ENCODE assay signal across 1 cellular context in genomic region chr11:48001438-48002021, GRCh38.
TF ChIP-seq lines count a peak whose summit lies in the region.

No MANE protein-coding gene starts in this region.

TF ChIP-seq in H1, 55 proteins besides CTCF, POLR2A, EP300 and RAD21 (continued from another document):
- TF ChIP-seq USF2 (IDR thresholded peaks at IDR 0.05; ENCODE audit: low read length) (no peak), SIX5 (IDR thresholded peaks at IDR 0.05; ENCODE audit: low read depth, low read length) (no peak), CTBP2 (IDR thresholded peaks at IDR 0.05; ENCODE audit: borderline replicate concordance, insufficient read depth, insufficient read length, low read length) (no peak), RBBP5 (IDR thresholded peaks at IDR 0.05; ENCODE audit: borderline replicate concordance, low read depth, low read length) (no peak), FOSL1 (IDR thresholded peaks at IDR 0.05; ENCODE audit: insufficient read depth, low read depth, low read length) (no peak), PHF8 (conservative IDR thresholded peaks at IDR 0.05; ENCODE audit: low read depth, low read length) (no peak), KDM5A (IDR thresholded peaks at IDR 0.05; ENCODE audit: low read length) (no peak), SUZ12 (IDR thresholded peaks at IDR 0.05; ENCODE audit: low read length) (no peak), E2F6 (IDR thresholded peaks at IDR 0.05) (no peak), RNF2 (IDR thresholded peaks at IDR 0.05; ENCODE audit: borderline replicate concordance, low read depth, low read length, missing control alignments, poor library complexity, severe bottlenecking) (no peak)
